Comparison of ENCODE assay signal across 27 cellular contexts in genomic region chr7:18302077-18302476, GRCh38.
"Had no signal": no experiment of that assay in that cellular context is flagged by ENCODE, and none has a peak within 500 bp of the region (broad histone marks: within the 10 kb centered on the region; RNA-seq: fewer than 3 reads in every experiment).

No MANE protein-coding gene starts in this region.

- H3K27me3 ChIP-seq: ascending aorta, cardiac muscle cell, MG63, SJCRH30 had no signal

- H3K27ac ChIP-seq: ascending aorta, cardiac muscle cell, coronary artery, SJCRH30, SK-N-MC had no signal

- H3K36me3 ChIP-seq: ascending aorta, cardiac muscle cell, MG63, SJCRH30 had no signal

- H3K4me3 ChIP-seq: ascending aorta, cardiac muscle cell, coronary artery, MG63, SJCRH30, SK-N-MC had no signal

- DNase-seq: activated CD4-positive, alpha-beta T cell treated with anti-CD3 and anti-CD28 coated beads, Interleukin-2, amount 10 ng/mL, durations not matched to agents 24 days and 14 days; activated CD4-positive, alpha-beta T cell treated with anti-CD3 and anti-CD28 coated beads, Interleukin-2, amount 50 U/mL, for 4 hours; activated CD8-positive, alpha-beta T cell treated with anti-CD3 and anti-CD28 coated beads for 36 hours; activated effector memory CD4-positive, alpha-beta T cell treated with anti-CD3 and anti-CD28 coated beads, Interleukin-2, amount 50 U/mL, for 16 hours; activated naive CD4-positive, alpha-beta T cell treated with Interleukin-2 at 50 U/mL for 16 hours; activated naive CD8-positive, alpha-beta T cell treated with anti-CD3 and anti-CD28 coated beads, Interleukin-2, amount 10 ng/mL, durations not matched to agents 7 days and 5 days; activated T-cell treated with anti-CD3 and anti-CD28 coated beads, Interleukin-2, amount 50 U/mL, for 1 hour; activated T-cell treated with anti-CD3 and anti-CD28 coated beads, Interleukin-2, amount 50 U/mL, for 72 hours; amygdala; Karpas-422; MG63; NCI-H1048; NCI-H1105 treated with DMSO at 0.1 percent for 48 hours; NCI-H1436; NCI-H1694; NCI-H1930; NCI-H2081 treated with DMSO at 0.1 percent for 48 hours; NCI-H345; SHP77; SJCRH30; T1000 had no signal

- ATAC-seq: activated CD8-positive, alpha-beta T cell treated with anti-CD3 and anti-CD28 coated beads for 36 hours; activated T-cell treated with anti-CD3 and anti-CD28 coated beads, Interleukin-2, amount 50 U/mL, for 72 hours; activated T-helper 17 cell treated with anti-CD3 and anti-CD28 coated beads, Interleukin-2, amount 50 U/mL, for 72 hours; Panc1 had no signal

- H3K4me1 ChIP-seq: SJCRH30 had no signal

- H3K9me3 ChIP-seq: ascending aorta, MG63, SJCRH30 had no signal
